In genomic region chr4:31923634-31924033, GRCh38 we compare ENCODE assay signal across 21 cellular contexts.
"Had no signal": no experiment of that assay in that cellular context is flagged by ENCODE, and none has a peak within 500 bp of the region (broad histone marks: within the 10 kb centered on the region; RNA-seq: fewer than 3 reads in every experiment).

No MANE protein-coding gene starts in this region.

- DNase-seq: activated CD4-positive, alpha-beta T cell treated with anti-CD3 and anti-CD28 coated beads, Interleukin-2, amount 50 U/mL, for 48 hours; activated effector memory CD4-positive, alpha-beta T cell treated with Interleukin-2 at 50 U/mL for 16 hours; activated naive CD4-positive, alpha-beta T cell treated with anti-CD3 and anti-CD28 coated beads, Interleukin-2, amount 10 ng/mL, durations not matched to agents 7 days and 5 days; activated naive CD8-positive, alpha-beta T cell treated with anti-CD3 and anti-CD28 coated beads, Interleukin-2, amount 50 U/mL, for 24 hours; activated T-cell treated with anti-CD3 and anti-CD28 coated beads, Interleukin-2, amount 50 U/mL, for 72 hours; anterior cingulate cortex; body of pancreas; foreskin melanocyte; immature natural killer cell; left lung; naive B cell; posterior cingulate gyrus; small intestine; stimulated activated CD4-positive, alpha-beta T cell treated with anti-CD3 and anti-CD28 coated beads, Interleukin-2, amount 100 ng/mL, for 24 hours; stomach had no signal

- H3K4me1 Mint-ChIP-seq: activated naive CD4-positive, alpha-beta T cell treated with anti-CD3 and anti-CD28 coated beads, Interleukin-2, amount 10 ng/mL, durations not matched to agents 7 days and 5 days; activated naive CD8-positive, alpha-beta T cell treated with anti-CD3 and anti-CD28 coated beads, Interleukin-2, amount 50 U/mL, for 24 hours; immature natural killer cell; naive B cell; stimulated activated memory B cell treated with anti-CD40 and anti-IgM and Interleukin-4, amounts not matched to agents 10 μg/mL and 1 μg/mL and 100 μg/mL, for 72 hours had no signal

- H3K36me3 ChIP-seq: left lung, stomach, suprapubic skin, tibial nerve had no signal

- H3K79me2 ChIP-seq: hepatocyte had no signal

- H3K27ac Mint-ChIP-seq: activated naive CD4-positive, alpha-beta T cell treated with anti-CD3 and anti-CD28 coated beads, Interleukin-2, amount 10 ng/mL, durations not matched to agents 7 days and 5 days; activated naive CD8-positive, alpha-beta T cell treated with anti-CD3 and anti-CD28 coated beads, Interleukin-2, amount 50 U/mL, for 24 hours; activated T-cell treated with anti-CD3 and anti-CD28 coated beads, Interleukin-2, amount 50 U/mL, for 72 hours; immature natural killer cell; stimulated activated memory B cell treated with anti-CD40 and anti-IgM and Interleukin-4, amounts not matched to agents 10 μg/mL and 1 μg/mL and 100 μg/mL, for 72 hours had no signal

- H3K4me2 ChIP-seq: hepatocyte had no signal

- H3K36me3 Mint-ChIP-seq: activated naive CD4-positive, alpha-beta T cell treated with anti-CD3 and anti-CD28 coated beads, Interleukin-2, amount 10 ng/mL, durations not matched to agents 7 days and 5 days; immature natural killer cell; naive B cell; stimulated activated memory B cell treated with anti-CD40 and anti-IgM and Interleukin-4, amounts not matched to agents 10 μg/mL and 1 μg/mL and 100 μg/mL, for 72 hours had no signal

- H3K27ac ChIP-seq: body of pancreas, hepatocyte, left lung, stomach, suprapubic skin, tibial nerve had no signal

- ATAC-seq: activated naive CD8-positive, alpha-beta T cell treated with anti-CD3 and anti-CD28 coated beads, Interleukin-2, amount 50 U/mL, for 24 hours; body of pancreas; left lung; sciatic nerve; stimulated activated memory B cell treated with anti-CD40 and anti-IgM and Interleukin-4, amounts not matched to agents 10 μg/mL and 1 μg/mL and 100 μg/mL, for 72 hours had no signal

- H3K4me3 Mint-ChIP-seq: activated naive CD4-positive, alpha-beta T cell treated with anti-CD3 and anti-CD28 coated beads, Interleukin-2, amount 10 ng/mL, durations not matched to agents 7 days and 5 days; activated naive CD8-positive, alpha-beta T cell treated with anti-CD3 and anti-CD28 coated beads, Interleukin-2, amount 50 U/mL, for 24 hours; activated T-cell treated with anti-CD3 and anti-CD28 coated beads, Interleukin-2, amount 50 U/mL, for 72 hours; immature natural killer cell; stimulated activated memory B cell treated with anti-CD40 and anti-IgM and Interleukin-4, amounts not matched to agents 10 μg/mL and 1 μg/mL and 100 μg/mL, for 72 hours had no signal

- H3K4me1 ChIP-seq: body of pancreas, left lung, stomach, suprapubic skin, tibial nerve had no signal

- H3K9me3 ChIP-seq: body of pancreas, suprapubic skin, tibial nerve had no signal

- H3K27me3 ChIP-seq: body of pancreas, hepatocyte, left lung, stomach, suprapubic skin, tibial nerve had no signal

- H3K4me3 ChIP-seq: body of pancreas, hepatocyte, left lung, lung, stomach, suprapubic skin, tibial nerve had no signal

- H2AFZ ChIP-seq: hepatocyte had no signal

- H3K27me3 Mint-ChIP-seq: activated naive CD4-positive, alpha-beta T cell treated with anti-CD3 and anti-CD28 coated beads, Interleukin-2, amount 10 ng/mL, durations not matched to agents 7 days and 5 days; activated naive CD8-positive, alpha-beta T cell treated with anti-CD3 and anti-CD28 coated beads, Interleukin-2, amount 50 U/mL, for 24 hours; naive B cell; stimulated activated memory B cell treated with anti-CD40 and anti-IgM and Interleukin-4, amounts not matched to agents 10 μg/mL and 1 μg/mL and 100 μg/mL, for 72 hours had no signal
